8 cellular contexts compared by ENCODE assay signal in the genomic region with DNA sequence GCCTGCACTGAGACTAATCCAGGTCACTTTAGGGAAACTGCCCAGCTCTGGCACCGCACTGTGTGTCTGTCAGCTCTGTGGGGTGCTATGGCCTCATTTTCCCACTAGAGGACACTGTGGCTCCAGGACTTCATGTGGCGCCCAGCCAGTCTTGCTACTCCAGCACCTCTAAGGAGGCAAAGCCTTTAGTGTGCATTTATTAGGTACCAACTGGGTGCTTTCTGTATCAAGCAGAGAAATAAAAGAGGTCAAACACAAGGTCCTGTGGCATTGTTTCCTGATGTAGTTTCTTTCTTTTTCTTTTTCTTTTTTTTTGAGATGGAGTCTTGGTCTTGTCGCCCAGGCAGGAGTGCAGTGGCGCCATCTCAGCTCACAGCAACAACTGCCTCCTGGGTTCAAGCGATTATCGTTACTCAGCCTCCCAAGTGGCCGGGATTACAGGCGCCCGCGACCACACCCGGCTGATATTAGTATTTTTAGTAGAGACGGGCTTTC. TPM values are rescaled to one million over a fixed set of nuclear protein-coding genes. Genes with fewer than 3 reads are reported as not detected.
DNase-seq lines count a peak whose midpoint lies in the region; ATAC-seq, FAIRE-seq and TF ChIP-seq lines count a peak whose summit lies in the region.

No MANE protein-coding gene starts in this region.

- no peak overlapping the region for H3K27ac Mint-ChIP-seq in activated naive CD4-positive, alpha-beta T cell treated with anti-CD3 and anti-CD28 coated beads, Interleukin-2, amount 50 U/mL, for 72 hours

- H3K36me3 ChIP-seq in GM06990 (ENCODE audit: control insufficient read depth, insufficient read depth, low read length) (no peaks in the 10 kb centered on the region), MG63 (no peaks in the 10 kb centered on the region)

- ATAC-seq in SK-N-SH treated with all-trans-retinoic acid at 6 μM for 48 hours (peak; percentile 100), GM21786 (IDR thresholded peaks at IDR 0.05; ENCODE audit: unreplicated experiment) (no peak)
- peak; percentile 92 to 96 for ATAC-seq in activated naive CD4-positive, alpha-beta T cell treated with anti-CD3 and anti-CD28 coated beads, Interleukin-2, amount 50 U/mL, for 72 hours

- no peaks in the 10 kb centered on the region for H3K9me3 ChIP-seq in MG63

- H3K9me3 Mint-ChIP-seq in activated naive CD4-positive, alpha-beta T cell treated with anti-CD3 and anti-CD28 coated beads, Interleukin-2, amount 50 U/mL, for 72 hours: no peaks in the 10 kb centered on the region

- peak; percentile 75 for FAIRE-seq in urothelium cell line (lab: Jason Lieb, UNC)

- no peak overlapping the region for H3K4me3 ChIP-seq in GM06990 (replicated peaks; ENCODE audit: low read depth, low read length)
- no peak overlapping the region for H3K4me3 ChIP-seq in MG63

- DNase-seq in GM06990 (ENCODE audit: extremely low read depth, insufficient read length): peak; percentile 33
- DNase-seq in MG63: peak; percentile 68
- DNase-seq in activated naive CD4-positive, alpha-beta T cell treated with anti-CD3 and anti-CD28 coated beads, Interleukin-2, amount 50 U/mL, for 72 hours (ENCODE audit: low spot score in 2 of 2): peak; percentile 64 to 79
- DNase-seq in head of caudate nucleus: peak; percentile 66 to 95 (median 86)
- DNase-seq in pons (ENCODE audit: low spot score): peak; percentile 85
- peak; percentile 84 for DNase-seq in urothelium cell line (ENCODE audit: low spot score)

- H3K27me3 ChIP-seq in GM06990 (replicated peaks; ENCODE audit: control insufficient read depth, insufficient read depth, low read length) (no peaks in the 10 kb centered on the region), MG63 (no peaks in the 10 kb centered on the region)

- intact Hi-C loops in head of caudate nucleus (cut with DNase I): loop anchor here (2.0 to 10.0 kb wide), 2 partner anchors 66 to 192 kb away; partner anchors contain the start of gene PSMD11

- TF ChIP-seq CTCF in GM06990 (IDR thresholded peaks at IDR 0.05; ENCODE audit: insufficient read depth, low read length, poor library complexity, severe bottlenecking): peak; percentile 99

- H3K36me3 Mint-ChIP-seq in activated naive CD4-positive, alpha-beta T cell treated with anti-CD3 and anti-CD28 coated beads, Interleukin-2, amount 50 U/mL, for 72 hours: no peaks in the 10 kb centered on the region

TF ChIP-seq in SK-N-SH treated with all-trans-retinoic acid at 6 μM for 48 hours, 23 proteins besides CTCF, POLR2A, EP300 and RAD21:
- TF ChIP-seq, protein P1, sequence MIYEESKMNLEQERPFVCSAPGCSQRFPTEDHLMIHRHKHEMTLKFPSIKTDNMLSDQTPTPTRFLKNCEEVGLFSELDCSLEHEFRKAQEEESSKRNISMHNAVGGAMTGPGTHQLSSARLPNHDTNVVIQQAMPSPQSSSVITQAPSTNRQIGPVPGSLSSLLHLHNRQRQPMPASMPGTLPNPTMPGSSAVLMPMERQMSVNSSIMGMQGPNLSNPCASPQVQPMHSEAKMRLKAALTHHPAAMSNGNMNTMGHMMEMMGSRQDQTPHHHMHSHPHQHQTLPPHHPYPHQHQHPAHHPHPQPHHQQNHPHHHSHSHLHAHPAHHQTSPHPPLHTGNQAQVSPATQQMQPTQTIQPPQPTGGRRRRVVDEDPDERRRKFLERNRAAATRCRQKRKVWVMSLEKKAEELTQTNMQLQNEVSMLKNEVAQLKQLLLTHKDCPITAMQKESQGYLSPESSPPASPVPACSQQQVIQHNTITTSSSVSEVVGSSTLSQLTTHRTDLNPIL (CRISPR knock-in tag; IDR thresholded peaks at IDR 0.05; ENCODE audit: low read depth): no peak
- no peak for TF ChIP-seq OSR1 (CRISPR knock-in tag; IDR thresholded peaks at IDR 0.05)
- TF ChIP-seq ZFP3 (CRISPR knock-in tag; IDR thresholded peaks at IDR 0.05): no peak
- TF ChIP-seq ZNF70 (CRISPR knock-in tag; IDR thresholded peaks at IDR 0.05): no peak
- no peak for TF ChIP-seq CSRNP3 (CRISPR knock-in tag; IDR thresholded peaks at IDR 0.05)
- TF ChIP-seq, protein P2, sequence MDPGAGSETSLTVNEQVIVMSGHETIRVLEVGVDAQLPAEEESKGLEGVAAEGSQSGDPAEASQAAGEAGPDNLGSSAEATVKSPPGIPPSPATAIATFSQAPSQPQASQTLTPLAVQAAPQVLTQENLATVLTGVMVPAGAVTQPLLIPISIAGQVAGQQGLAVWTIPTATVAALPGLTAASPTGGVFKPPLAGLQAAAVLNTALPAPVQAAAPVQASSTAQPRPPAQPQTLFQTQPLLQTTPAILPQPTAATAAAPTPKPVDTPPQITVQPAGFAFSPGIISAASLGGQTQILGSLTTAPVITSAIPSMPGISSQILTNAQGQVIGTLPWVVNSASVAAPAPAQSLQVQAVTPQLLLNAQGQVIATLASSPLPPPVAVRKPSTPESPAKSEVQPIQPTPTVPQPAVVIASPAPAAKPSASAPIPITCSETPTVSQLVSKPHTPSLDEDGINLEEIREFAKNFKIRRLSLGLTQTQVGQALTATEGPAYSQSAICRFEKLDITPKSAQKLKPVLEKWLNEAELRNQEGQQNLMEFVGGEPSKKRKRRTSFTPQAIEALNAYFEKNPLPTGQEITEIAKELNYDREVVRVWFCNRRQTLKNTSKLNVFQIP (CRISPR knock-in tag; IDR thresholded peaks at IDR 0.05; ENCODE audit: borderline replicate concordance, low read depth): no peak
- no peak for TF ChIP-seq ZNF565 (CRISPR knock-in tag; conservative IDR thresholded peaks at IDR 0.05; ENCODE audit: low read depth)
- no peak for TF ChIP-seq GLIS3 (CRISPR knock-in tag; IDR thresholded peaks at IDR 0.05)
- TF ChIP-seq ZNF8 (CRISPR knock-in tag; IDR thresholded peaks at IDR 0.05): no peak
- TF ChIP-seq ZFP30 (CRISPR knock-in tag; IDR thresholded peaks at IDR 0.05): no peak
- TF ChIP-seq ESRRG (CRISPR knock-in tag; IDR thresholded peaks at IDR 0.05): no peak
- no peak for TF ChIP-seq CSDC2 (CRISPR knock-in tag; IDR thresholded peaks at IDR 0.05)
- TF ChIP-seq TCF4 (CRISPR knock-in tag; IDR thresholded peaks at IDR 0.05; ENCODE audit: borderline replicate concordance): no peak
- TF ChIP-seq RARB (CRISPR knock-in tag; IDR thresholded peaks at IDR 0.05): no peak
- TF ChIP-seq TOX (CRISPR knock-in tag; IDR thresholded peaks at IDR 0.05; ENCODE audit: borderline replicate concordance): no peak

RNA-seq across cellular contexts. Expression of gene RHBDL3, which starts 12.5 kb away (rescaled TPM):
- 0.42 and 0.89 TPM in 2 replicates for total RNA-seq in MG63 (2014; rRNA removed; shearing (Covaris generic); ENCODE audit: low replicate concordance)
- total RNA-seq in activated naive CD4-positive, alpha-beta T cell treated with anti-CD3 and anti-CD28 coated beads, Interleukin-2, amount 50 U/mL, for 72 hours: under 1 TPM in 1 of 2 donors, not detected in 1; 0.14 TPM

Comparison
In these comparisons a context has a peak if more than half of its experiments do, and no peak if none do; other contexts are left out.
1. DNase-seq: peak in every context shown above with its lines; median percentile 86 in head of caudate nucleus; 85 in pons; 84 in urothelium cell line; 72 in activated naive CD4-positive, alpha-beta T cell treated with anti-CD3 and anti-CD28 coated beads, Interleukin-2, amount 50 U/mL, for 72 hours; 68 in MG63; 33 in GM06990.